ENCODE assay signal across 20 cellular contexts in the genomic region with DNA sequence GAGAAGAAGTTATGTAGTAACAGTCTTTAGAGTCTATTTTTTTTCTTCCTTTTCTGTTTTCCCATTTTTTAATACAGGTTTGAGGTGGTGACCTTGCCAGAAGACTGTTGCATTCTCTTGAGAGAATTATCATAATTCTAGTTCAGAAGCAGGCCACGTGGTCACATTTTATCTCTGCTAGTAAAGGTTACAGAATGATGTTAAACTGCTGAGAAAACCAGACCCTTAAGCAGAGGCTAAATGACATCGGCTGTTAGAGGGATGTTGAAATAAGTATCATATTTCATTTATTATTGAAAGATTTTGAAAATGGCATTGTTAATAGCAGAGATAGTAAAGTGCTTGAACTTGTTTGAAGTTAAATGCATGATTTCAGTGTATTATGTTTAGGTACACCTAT.
"Had no signal": no experiment of that assay in that cellular context is flagged by ENCODE, and none has a peak within 500 bp of the region (broad histone marks: within the 10 kb centered on the region; RNA-seq: fewer than 3 reads in every experiment).

No MANE protein-coding gene starts in this region.

- DNase-seq: activated CD4-positive, alpha-beta T cell treated with anti-CD3 and anti-CD28 coated beads, Interleukin-2, amount 50 U/mL, for 1 hour; activated CD4-positive, CD25-positive, alpha-beta regulatory T cell treated with anti-CD3 and anti-CD28 coated beads, Interleukin-2, amount 50 U/mL, for 72 hours; activated CD8-positive, alpha-beta memory T cell treated with anti-CD3 and anti-CD28 coated beads, Interleukin-2, amount 50 U/mL, for 4 hours; activated naive CD4-positive, alpha-beta T cell treated with anti-CD3 and anti-CD28 coated beads, Interleukin-2, amount 10 ng/mL, durations not matched to agents 7 days and 5 days; activated T-cell treated with anti-CD3 and anti-CD28 coated beads, Interleukin-2, amount 50 U/mL, for 4 hours; amniotic stem cell; dorsolateral prefrontal cortex; immature natural killer cell; left ventricle myocardium superior; occipital lobe; posterior cingulate gyrus; sigmoid colon; spleen; stimulated activated CD4-positive, alpha-beta T cell treated with anti-CD3 and anti-CD28 coated beads, Interleukin-4, amount 100 ng/mL, for 4 hours; T-helper 2 cell; upper lobe of left lung had no signal

- H3K4me3 ChIP-seq: dorsolateral prefrontal cortex, sigmoid colon, spleen, thoracic aorta, upper lobe of left lung had no signal

- ATAC-seq: activated T-cell treated with anti-CD3 and anti-CD28 coated beads, Interleukin-2, amount 50 U/mL, for 4 hours; left ventricle myocardium superior; stimulated activated memory B cell treated with anti-CD40 and anti-IgM and Interleukin-4, amounts not matched to agents 10 μg/mL and 1 μg/mL and 100 μg/mL, for 72 hours had no signal

- H3K27me3 ChIP-seq: dorsolateral prefrontal cortex, sigmoid colon, spleen, upper lobe of left lung had no signal

- FAIRE-seq: colon had no signal

- H3K9me3 ChIP-seq: sigmoid colon, spleen, thoracic aorta, upper lobe of left lung had no signal

- H3K36me3 ChIP-seq: sigmoid colon, spleen, upper lobe of left lung had no signal

- H3K27ac ChIP-seq: dorsolateral prefrontal cortex, sigmoid colon, spleen, thoracic aorta, upper lobe of left lung, VCaP had no signal
